8 cellular contexts compared by ENCODE assay signal in the genomic region with DNA sequence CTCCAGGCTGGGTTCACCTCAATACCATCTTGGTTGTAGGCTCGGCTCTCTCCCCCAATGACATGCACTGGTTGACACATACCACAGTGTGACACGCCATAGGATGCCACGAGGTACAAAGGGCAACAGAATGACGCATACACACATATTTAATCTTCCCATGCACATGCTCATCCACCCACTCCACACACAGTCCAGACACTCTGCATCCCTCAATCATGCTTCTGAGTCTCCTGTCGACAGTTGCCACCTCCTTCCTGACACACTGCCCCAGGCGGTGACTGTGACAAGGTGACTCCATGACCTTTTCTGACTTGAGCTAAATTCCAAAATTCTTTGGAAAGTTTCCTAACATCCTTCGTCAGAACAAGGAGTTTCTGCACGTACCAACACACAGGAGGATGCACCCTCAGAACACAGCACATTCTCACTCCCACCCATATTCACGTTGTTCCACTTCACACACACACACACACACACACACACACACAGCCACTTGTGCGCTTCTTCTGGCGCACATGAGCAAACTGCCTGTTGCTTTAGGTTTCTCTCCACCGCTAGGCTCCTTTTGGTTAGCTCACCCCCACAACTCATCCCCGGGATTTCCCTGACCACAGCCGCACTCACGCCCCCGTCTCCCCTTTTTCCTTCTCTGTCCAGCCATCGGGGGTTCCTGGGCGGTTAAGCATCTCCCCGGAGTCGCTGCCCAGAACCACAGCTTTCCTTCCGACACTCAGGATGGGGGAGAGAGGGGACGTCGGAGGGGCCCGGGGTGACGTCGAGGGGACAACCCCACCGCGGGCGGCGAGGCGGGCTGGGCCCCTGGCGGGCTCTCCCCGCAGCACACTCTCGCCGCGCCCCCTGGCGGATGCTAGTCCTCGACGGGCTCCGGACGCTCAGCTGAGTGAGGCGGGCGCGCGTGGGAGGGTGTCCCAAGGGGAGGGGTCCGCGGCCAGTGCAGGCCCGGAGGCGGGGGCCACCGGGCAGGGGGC. TPM values are rescaled to one million over a fixed set of nuclear protein-coding genes. Genes with fewer than 3 reads are reported as not detected.
DNase-seq lines count a peak whose midpoint lies in the region; ATAC-seq and TF ChIP-seq lines count a peak whose summit lies in the region.

No MANE protein-coding gene starts in this region.

- no peak overlapping the region for H3K27ac ChIP-seq in thyroid gland

- peaks cover 37 to 42% of the 10 kb centered on the region in 2 donors for H3K4me1 ChIP-seq in thyroid gland

- H3K27me3 ChIP-seq in thyroid gland, result peaks cover 39% of the 10 kb centered on the region

- no peaks in the 10 kb centered on the region for H3K36me3 Mint-ChIP-seq in neural crest cell (ENCODE audit: low read depth)

- WGBS in thyroid gland, 2 donors, result 19 to 20% methylated on average over 21 to 22 of the region's 50 CpGs

- intact Hi-C loops in thyroid gland (cut with DNase I), result loop anchor here (5.0 kb wide), 1 partner anchor 40 kb away; no protein-coding TSS in a partner anchor

- DNase-seq in AG08396 (ENCODE audit: low spot score) (peak; percentile 83), LoVo (ENCODE audit: low spot score) (peak; percentile 64), neural crest cell (ENCODE audit: low read depth, low spot score) (peak; percentile 81), thyroid gland (peak; percentile 50 to 62)
- peak; percentile 88 to 90 for DNase-seq in activated CD4-positive, alpha-beta T cell treated with anti-CD3 and anti-CD28 coated beads, Interleukin-2, amount 50 U/mL, for 48 hours
- DNase-seq in effector CD4-positive, alpha-beta T cell, result peak; percentile 80

- H3K4me3 Mint-ChIP-seq in neural crest cell, result no peak overlapping the region

- H3K27ac Mint-ChIP-seq in neural crest cell (ENCODE audit: unreplicated experiment), result no peak overlapping the region

- TF ChIP-seq POLR2A in thyroid gland (IDR thresholded peaks at IDR 0.05), result no peak

- H3K4me1 Mint-ChIP-seq in neural crest cell, result peaks cover 24% of the 10 kb centered on the region

- H3K9me3 Mint-ChIP-seq in neural crest cell, result no peaks in the 10 kb centered on the region

- peaks cover 100% of the 10 kb centered on the region for H3K27me3 Mint-ChIP-seq in neural crest cell (ENCODE audit: low read depth)

- H3K4me3 ChIP-seq in thyroid gland (replicated peaks in 1 of 3), result peak overlapping the region in 1 of 3 donors; percentile 17

- no peaks in the 10 kb centered on the region for H3K9me3 ChIP-seq in thyroid gland

- ATAC-seq in GM19023 (IDR thresholded peaks at IDR 0.05; ENCODE audit: unreplicated experiment) (peak; percentile 55), GM19467 (IDR thresholded peaks at IDR 0.05; ENCODE audit: unreplicated experiment) (no peak)

- TF ChIP-seq CTCF in neural crest cell (conservative IDR thresholded peaks at IDR 0.05), result peak; percentile 81
- TF ChIP-seq CTCF in thyroid gland (IDR thresholded peaks at IDR 0.05), result peak; percentile 47 to 85 (median 70)

- H3K36me3 ChIP-seq in thyroid gland, result no peaks in the 10 kb centered on the region

RNA-seq across cellular contexts. Expression of gene WNT1, which starts 0.5 kb away (rescaled TPM):
- total RNA-seq in neural crest cell (1.2 and 2.1 TPM in 2 replicates), thyroid gland (not detected)

RNA-seq across cellular contexts. Expression of gene WNT10B, which starts 6.1 kb away (rescaled TPM):
- total RNA-seq in neural crest cell, result 1.3 and 1.8 TPM in 2 replicates
- 1 to 10 TPM in 1 of 4 donors, under 1 TPM in 2, not detected in 1; 0.54 to 1.7 (median 0.59) TPM for total RNA-seq in thyroid gland

RNA-seq across cellular contexts. Expression of gene ARF3, which starts 20.3 kb away (rescaled TPM):
- total RNA-seq in neural crest cell (194 and 202 TPM in 2 replicates), thyroid gland (100 to 1,000 TPM in 3 of 4 donors, 10 to 100 TPM in 1; 92.7 to 177 (median 136) TPM)

RNA-seq across cellular contexts. Expression of gene DDN, which starts 21.6 kb away (rescaled TPM):
- total RNA-seq in neural crest cell (0.51 and 0.64 TPM in 2 replicates), thyroid gland (under 1 TPM in 2 of 4 donors, not detected in 2; 0.11 to 0.13 TPM)

RNA-seq across cellular contexts. Expression of gene PRKAG1, which starts 41.0 kb away (rescaled TPM):
- total RNA-seq in neural crest cell, result 58.5 and 61.9 TPM in 2 replicates
- 10 to 100 TPM; 50.3 to 68.1 (median 59.9) TPM for total RNA-seq in thyroid gland
